Comparison of ENCODE assay signal across 2 cellular contexts in genomic region chr4:41064953-41065352, GRCh38.
TF ChIP-seq lines count a peak whose summit lies in the region.

No MANE protein-coding gene starts in this region.

TF ChIP-seq in H1, 55 proteins besides CTCF, POLR2A, EP300 and RAD21:
- TF ChIP-seq ASH2L (IDR thresholded peaks at IDR 0.05; ENCODE audit: low read length): no peak
- 0 out of 2 replicates have a peak, but pooled peaks have one; percentile 25 for TF ChIP-seq KDM1A (IDR thresholded peaks at IDR 0.05; ENCODE audit: borderline replicate concordance, low read length)
- TF ChIP-seq CEBPB (IDR thresholded peaks at IDR 0.05; ENCODE audit: low read depth, low read length): no peak
- TF ChIP-seq MAFK (IDR thresholded peaks at IDR 0.05; ENCODE audit: low read depth, low read length): no peak
- TF ChIP-seq SUZ12 (IDR thresholded peaks at IDR 0.05; ENCODE audit: low read length): no peak

TF ChIP-seq in neural cell, 6 proteins besides CTCF, POLR2A, EP300 and RAD21:
- TF ChIP-seq TAF1 (IDR thresholded peaks at IDR 0.05; ENCODE audit: low read depth) (no peak), MXI1 (conservative IDR thresholded peaks at IDR 0.05; ENCODE audit: poor library complexity, severe bottlenecking) (no peak)
